In genomic region chr14:71411280-71411595, GRCh38 we compare ENCODE assay signal across 23 cellular contexts.
DNase-seq lines count a peak whose midpoint lies in the region; ATAC-seq and TF ChIP-seq lines count a peak whose summit lies in the region.
"Had no signal": no experiment of that assay in that cellular context is flagged by ENCODE, and none has a peak within 500 bp of the region (broad histone marks: within the 10 kb centered on the region; RNA-seq: fewer than 3 reads in every experiment).

No MANE protein-coding gene starts in this region.

- H3K4me1 ChIP-seq in psoas muscle = no peaks in the 10 kb centered on the region
- H3K4me1 ChIP-seq: breast epithelium had no signal

- H3K36me3 ChIP-seq in psoas muscle (ENCODE audit: insufficient read depth in 1 of 2, low read depth in 1 of 2) = no peaks in the 10 kb centered on the region
- H3K36me3 ChIP-seq: breast epithelium, upper lobe of left lung had no signal

- POLR2A ChIA-PET in RWPE1 (lab: Yijun Ruan, JAX; ENCODE audit: low non-redundant PET) = no interaction called here
- POLR2A ChIA-PET in naive thymus-derived CD8-positive, alpha-beta T cell (lab: Charles Lee) = no interaction called here

- peaks cover 42% of the 10 kb centered on the region for H3K4me1 Mint-ChIP-seq in activated naive CD4-positive, alpha-beta T cell treated with anti-CD3 and anti-CD28 coated beads for 36 hours (ENCODE audit: low read depth)
- H3K4me1 Mint-ChIP-seq in stimulated activated naive CD8-positive, alpha-beta T cell treated with anti-CD3 and anti-CD28 coated beads, Interleukin-15, amount 100 ng/mL, for 72 hours = peaks cover 49% of the 10 kb centered on the region
- peaks cover 13 to 47% (median 38%) of the 10 kb centered on the region in 4 donors for H3K4me1 Mint-ChIP-seq in naive thymus-derived CD8-positive, alpha-beta T cell

- CTCF ChIA-PET in activated naive CD4-positive, alpha-beta T cell treated with anti-CD3 and anti-CD28 coated beads for 36 hours (lab: Charles Lee) = interaction anchor here (0.6 kb wide), 1 partner anchor 59 kb away, joined by 3 read pairs; no protein-coding TSS in a partner anchor
- CTCF ChIA-PET in RWPE1 (lab: Yijun Ruan, JAX) = no interaction called here

- no peak overlapping the region for H3K4me3 ChIP-seq in psoas muscle
- H3K4me3 ChIP-seq: breast epithelium, coronary artery, lung, upper lobe of left lung had no signal

- no peak for DNase-seq in activated naive CD4-positive, alpha-beta T cell treated with anti-CD3 and anti-CD28 coated beads for 36 hours
- DNase-seq in activated naive CD4-positive, alpha-beta T cell (lab: John Stamatoyannopoulos, UW) = no peak
- DNase-seq in RWPE1 (ENCODE audit: low spot score) (no peak), caudate nucleus (lab: John Stamatoyannopoulos, UW) (no peak), Kasumi-1 (lab: John Stamatoyannopoulos, UW) (no peak), psoas muscle (no peak)
- DNase-seq in stimulated activated naive CD8-positive, alpha-beta T cell treated with anti-CD3 and anti-CD28 coated beads, Interleukin-15, amount 100 ng/mL, for 72 hours = no peak
- DNase-seq in naive thymus-derived CD8-positive, alpha-beta T cell = no peak
- DNase-seq: activated effector memory CD4-positive, alpha-beta T cell treated with Interleukin-2 at 50 U/mL for 16 hours; amniotic stem cell; glutamatergic neuron; GOT3; kidney glomerular epithelial cell; NCI-H146; NCI-H2171; NCI-H524 treated with DMSO at 0.1 percent for 48 hours; nucleus accumbens; stimulated activated CD4-positive, alpha-beta T cell treated with anti-CD3 and anti-CD28 coated beads, Interleukin-4, amount 100 ng/mL, for 1 hour; upper lobe of left lung had no signal

- no peaks in the 10 kb centered on the region for H3K27me3 Mint-ChIP-seq in activated naive CD4-positive, alpha-beta T cell treated with anti-CD3 and anti-CD28 coated beads for 36 hours (ENCODE audit: low read depth)
- no peaks in the 10 kb centered on the region for H3K27me3 Mint-ChIP-seq in stimulated activated naive CD8-positive, alpha-beta T cell treated with anti-CD3 and anti-CD28 coated beads, Interleukin-15, amount 100 ng/mL, for 72 hours
- no peaks in the 10 kb centered on the region for H3K27me3 Mint-ChIP-seq in naive thymus-derived CD8-positive, alpha-beta T cell

- TF ChIP-seq CTCF in RWPE1 (conservative IDR thresholded peaks at IDR 0.05; ENCODE audit: low read depth) = no peak
- TF ChIP-seq CTCF in psoas muscle (IDR thresholded peaks at IDR 0.05) = no peak

- WGBS in psoas muscle, 3 donors = 87 to 94% (median 92%) methylated on average over 3 of the region's 3 CpGs

- ATAC-seq in stimulated activated naive CD8-positive, alpha-beta T cell treated with anti-CD3 and anti-CD28 coated beads, Interleukin-15, amount 100 ng/mL, for 72 hours = peak; percentile 45
- no peak for ATAC-seq in naive thymus-derived CD8-positive, alpha-beta T cell
- no peak for ATAC-seq in psoas muscle

- H3K4me3 Mint-ChIP-seq in activated naive CD4-positive, alpha-beta T cell treated with anti-CD3 and anti-CD28 coated beads for 36 hours = no peak overlapping the region
- peak overlapping the region in 1 of 2 donors; percentile 28 for H3K4me3 Mint-ChIP-seq in stimulated activated naive CD8-positive, alpha-beta T cell treated with anti-CD3 and anti-CD28 coated beads, Interleukin-15, amount 100 ng/mL, for 72 hours
- no peak overlapping the region for H3K4me3 Mint-ChIP-seq in naive thymus-derived CD8-positive, alpha-beta T cell

- intact Hi-C loops in activated naive CD4-positive, alpha-beta T cell treated with anti-CD3 and anti-CD28 coated beads for 36 hours (cut with micrococcal nuclease) = loop anchor here (1.0 kb wide), 1 partner anchor 144 kb away; no protein-coding TSS in a partner anchor
- intact Hi-C loops in psoas muscle (cut with DNase I) = no loop called here

- peak overlapping the region; percentile 40 for H3K27ac ChIP-seq in RWPE1
- peak overlapping the region; percentile 69 for H3K27ac ChIP-seq in caudate nucleus (ENCODE audit: low read depth, low read length)
- no peak overlapping the region for H3K27ac ChIP-seq in psoas muscle
- H3K27ac ChIP-seq: breast epithelium, upper lobe of left lung had no signal

- H3K9me3 ChIP-seq in psoas muscle = no peaks in the 10 kb centered on the region
- H3K9me3 ChIP-seq: breast epithelium, upper lobe of left lung had no signal

- H3K9me3 Mint-ChIP-seq in activated naive CD4-positive, alpha-beta T cell treated with anti-CD3 and anti-CD28 coated beads for 36 hours = no peaks in the 10 kb centered on the region
- peaks cover 0 to 12% of the 10 kb centered on the region in 2 donors for H3K9me3 Mint-ChIP-seq in stimulated activated naive CD8-positive, alpha-beta T cell treated with anti-CD3 and anti-CD28 coated beads, Interleukin-15, amount 100 ng/mL, for 72 hours
- H3K9me3 Mint-ChIP-seq in naive thymus-derived CD8-positive, alpha-beta T cell = no peaks in the 10 kb centered on the region
- H3K9me3 Mint-ChIP-seq: CD14-positive monocyte had no signal

- no peaks in the 10 kb centered on the region for H3K27me3 ChIP-seq in psoas muscle (ENCODE audit: insufficient read depth in 3 of 3, low read length in 2 of 3)
- H3K27me3 ChIP-seq: breast epithelium, upper lobe of left lung had no signal

- peaks cover 7% of the 10 kb centered on the region for H3K36me3 Mint-ChIP-seq in activated naive CD4-positive, alpha-beta T cell treated with anti-CD3 and anti-CD28 coated beads for 36 hours (ENCODE audit: low read depth)
- H3K36me3 Mint-ChIP-seq in naive thymus-derived CD8-positive, alpha-beta T cell = peaks cover 4 to 14% (median 4%) of the 10 kb centered on the region in 3 donors

- H3K27ac Mint-ChIP-seq in activated naive CD4-positive, alpha-beta T cell treated with anti-CD3 and anti-CD28 coated beads for 36 hours = peak overlapping the region; percentile 60
- peak overlapping the region in 1 of 2 donors; percentile 41 for H3K27ac Mint-ChIP-seq in stimulated activated naive CD8-positive, alpha-beta T cell treated with anti-CD3 and anti-CD28 coated beads, Interleukin-15, amount 100 ng/mL, for 72 hours
- peak overlapping the region in 2 of 10 donors; percentile 35 to 52 for H3K27ac Mint-ChIP-seq in naive thymus-derived CD8-positive, alpha-beta T cell
